8 cellular contexts compared by ENCODE assay signal in the genomic region with DNA sequence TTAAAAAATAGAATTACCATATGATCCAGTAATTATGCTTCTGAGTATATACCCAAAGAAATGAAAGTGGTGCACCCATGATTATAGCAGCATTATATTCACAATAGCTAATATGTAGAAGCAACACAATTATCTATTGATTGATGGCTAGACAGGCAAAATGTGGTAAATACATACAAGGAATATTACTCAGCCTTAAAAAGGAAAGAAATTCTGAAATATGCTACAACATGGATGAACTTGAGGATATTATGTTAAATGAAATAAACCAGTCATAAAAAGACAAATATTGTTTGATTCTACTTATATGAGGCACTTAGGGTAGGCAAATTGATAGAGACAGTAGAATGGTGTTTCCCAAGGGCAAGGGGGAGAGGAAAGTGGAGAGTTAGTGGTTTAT.
"Had no signal": no experiment of that assay in that cellular context is flagged by ENCODE, and none has a peak within 500 bp of the region (broad histone marks: within the 10 kb centered on the region; RNA-seq: fewer than 3 reads in every experiment).

No MANE protein-coding gene starts in this region.

- H3K4me3 ChIP-seq: K562 had no signal

- H3K27ac ChIP-seq: HL-60, KMS-11 had no signal

- FAIRE-seq: HepG2, HTR-8/SVneo, K562 had no signal

- DNase-seq: IMR-90, KBM-7, KG1 had no signal
